19 cellular contexts compared by ENCODE assay signal in the genomic region with DNA sequence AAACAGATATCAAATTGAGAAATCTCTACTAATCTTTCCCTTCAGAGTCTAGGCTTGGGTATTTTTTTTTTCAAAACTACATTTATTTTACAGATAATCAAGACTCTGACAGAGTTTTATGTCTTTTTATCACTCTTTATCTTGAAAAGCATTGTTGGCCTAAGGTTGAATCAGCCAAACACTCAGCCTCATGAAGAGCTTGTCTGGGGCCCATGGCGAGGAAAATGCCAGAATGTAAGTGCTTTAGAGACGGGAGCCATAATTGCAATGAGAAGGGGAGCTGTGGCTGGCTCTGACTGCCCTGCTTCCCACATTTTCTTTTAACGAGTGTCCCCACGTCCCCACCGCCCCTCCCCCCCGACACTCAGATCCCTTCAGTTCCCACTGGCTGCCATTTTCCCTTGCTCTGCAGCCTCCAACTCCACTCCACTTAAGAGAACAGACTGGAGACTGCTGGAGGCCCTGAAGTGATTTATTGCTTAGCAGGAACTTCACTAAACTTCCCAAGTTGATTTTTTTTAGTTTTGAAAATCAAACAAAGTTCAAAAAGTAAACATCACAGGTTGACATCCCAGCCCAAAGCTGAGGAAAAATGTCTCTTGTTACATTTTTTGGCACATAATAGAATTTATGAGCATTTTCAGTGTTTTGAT.
DNase-seq lines count a peak whose midpoint lies in the region; ATAC-seq, FAIRE-seq and TF ChIP-seq lines count a peak whose summit lies in the region.
"Had no signal": no experiment of that assay in that cellular context is flagged by ENCODE, and none has a peak within 500 bp of the region (broad histone marks: within the 10 kb centered on the region; RNA-seq: fewer than 3 reads in every experiment).

No MANE protein-coding gene starts in this region.

- ATAC-seq in sciatic nerve = peak; percentile 68
- no peak for ATAC-seq in activated CD8-positive, alpha-beta T cell treated with anti-CD3 and anti-CD28 coated beads, Interleukin-2, amount 10 ng/mL, durations not matched to agents 7 days and 5 days
- ATAC-seq: GM23338, HepG2 had no signal

- H3K9me3 ChIP-seq in HEK293 (ENCODE audit: control insufficient read depth, insufficient read depth, low read depth, low read length) = no peaks in the 10 kb centered on the region
- H3K9me3 ChIP-seq: BLaER1, Caco-2 had no signal

- H3K27ac Mint-ChIP-seq in chondrocyte (ENCODE audit: unreplicated experiment) = peak overlapping the region; percentile 60
- H3K27ac Mint-ChIP-seq in activated CD8-positive, alpha-beta T cell treated with anti-CD3 and anti-CD28 coated beads, Interleukin-2, amount 10 ng/mL, durations not matched to agents 7 days and 5 days = no peak overlapping the region
- H3K27ac Mint-ChIP-seq: CD8-positive, alpha-beta memory T cell; GM23338 had no signal

- H3K27me3 Mint-ChIP-seq in chondrocyte (ENCODE audit: low read depth) = no peaks in the 10 kb centered on the region
- no peaks in the 10 kb centered on the region for H3K27me3 Mint-ChIP-seq in activated CD8-positive, alpha-beta T cell treated with anti-CD3 and anti-CD28 coated beads, Interleukin-2, amount 10 ng/mL, durations not matched to agents 7 days and 5 days (ENCODE audit: low read depth)
- H3K27me3 Mint-ChIP-seq: CD8-positive, alpha-beta memory T cell had no signal

- no peak for TF ChIP-seq CTCF in HEK293 (tag by site-specific recombination; IDR thresholded peaks at IDR 0.05)
- no peak for TF ChIP-seq CTCF in chondrocyte (IDR thresholded peaks at IDR 0.05)

- CTCF ChIA-PET in HEK293 (lab: Yijun Ruan, JAX) = no interaction called here
- CTCF ChIA-PET in activated CD8-positive, alpha-beta T cell treated with anti-CD3 and anti-CD28 coated beads, Interleukin-2, amount 10 ng/mL, durations not matched to agents 7 days and 5 days (lab: Charles Lee) = no interaction called here

- no peaks in the 10 kb centered on the region for H3K9me3 Mint-ChIP-seq in chondrocyte (ENCODE audit: low read depth)
- no peaks in the 10 kb centered on the region for H3K9me3 Mint-ChIP-seq in activated CD8-positive, alpha-beta T cell treated with anti-CD3 and anti-CD28 coated beads, Interleukin-2, amount 10 ng/mL, durations not matched to agents 7 days and 5 days (ENCODE audit: insufficient read depth)
- H3K9me3 Mint-ChIP-seq: CD8-positive, alpha-beta memory T cell; GM23338 had no signal

- peaks cover 4% of the 10 kb centered on the region; the same call in 1 of the 2 replicates for H3K4me1 ChIP-seq in HEK293 (ENCODE audit: control insufficient read depth, insufficient read depth, low read length)
- H3K4me1 ChIP-seq: Caco-2 had no signal

- DNase-seq in chondrocyte (ENCODE audit: low spot score) = no peak
- DNase-seq in left kidney (ENCODE audit: low read depth, low spot score) = peak; percentile 52
- no peak for DNase-seq in sciatic nerve (ENCODE audit: low spot score)
- DNase-seq in activated CD8-positive, alpha-beta T cell treated with anti-CD3 and anti-CD28 coated beads, Interleukin-2, amount 10 ng/mL, durations not matched to agents 7 days and 5 days = no peak
- DNase-seq in stimulated activated CD4-positive, alpha-beta T cell treated with anti-CD3 and anti-CD28 coated beads, Interleukin-4, amount 100 ng/mL, for 24 hours = no peak
- DNase-seq in urothelium cell line (ENCODE audit: low spot score) = no peak
- DNase-seq: 8988T; AML-193; Caco-2; CD8-positive, alpha-beta memory T cell; DND-41; GDM1; H7 had no signal

- no peak overlapping the region for H3K4me3 Mint-ChIP-seq in chondrocyte (ENCODE audit: unreplicated experiment)
- no peak overlapping the region for H3K4me3 Mint-ChIP-seq in activated CD8-positive, alpha-beta T cell treated with anti-CD3 and anti-CD28 coated beads, Interleukin-2, amount 10 ng/mL, durations not matched to agents 7 days and 5 days
- H3K4me3 Mint-ChIP-seq: CD8-positive, alpha-beta memory T cell; GM23338 had no signal

- POLR2A ChIA-PET in HEK293 (lab: Yijun Ruan, JAX) = no interaction called here
- POLR2A ChIA-PET in activated CD8-positive, alpha-beta T cell treated with anti-CD3 and anti-CD28 coated beads, Interleukin-2, amount 10 ng/mL, durations not matched to agents 7 days and 5 days (lab: Charles Lee) = no interaction called here

- intact Hi-C loops in sciatic nerve (cut with DNase I) = no loop called here

- no peak overlapping the region for H3K4me3 ChIP-seq in HEK293 (ENCODE audit: low read depth, low read length)
- H3K4me3 ChIP-seq: BLaER1, GM23338 had no signal

- H3K36me3 ChIP-seq in HEK293 (ENCODE audit: control insufficient read depth in 2 of 2, insufficient read depth in 1 of 2, low read length in 2 of 2) = peaks cover 0 to 3% of the 10 kb centered on the region in 2 experiments; a peak in 1 of 3 replicates

- no peak overlapping the region for H3K27ac ChIP-seq in HEK293 (ENCODE audit: extremely low read depth, low read depth, low read length)
- H3K27ac ChIP-seq: BLaER1 had no signal

- H3K36me3 Mint-ChIP-seq in chondrocyte (ENCODE audit: low read depth) = no peaks in the 10 kb centered on the region
- H3K36me3 Mint-ChIP-seq in activated CD8-positive, alpha-beta T cell treated with anti-CD3 and anti-CD28 coated beads, Interleukin-2, amount 10 ng/mL, durations not matched to agents 7 days and 5 days (ENCODE audit: low read depth) = no peaks in the 10 kb centered on the region
- H3K36me3 Mint-ChIP-seq: CD8-positive, alpha-beta memory T cell had no signal

- no peak for FAIRE-seq in urothelium cell line (lab: Jason Lieb, UNC)
- FAIRE-seq: GM12892, HepG2, HTR-8/SVneo had no signal

- H3K4me1 Mint-ChIP-seq in chondrocyte (ENCODE audit: low read depth) = peaks cover 20% of the 10 kb centered on the region
- no peaks in the 10 kb centered on the region for H3K4me1 Mint-ChIP-seq in activated CD8-positive, alpha-beta T cell treated with anti-CD3 and anti-CD28 coated beads, Interleukin-2, amount 10 ng/mL, durations not matched to agents 7 days and 5 days (ENCODE audit: low read depth)
- H3K4me1 Mint-ChIP-seq: CD8-positive, alpha-beta memory T cell; GM23338 had no signal

TF ChIP-seq in HEK293, 187 proteins besides CTCF, POLR2A, EP300 and RAD21:
- peak; percentile 74 for TF ChIP-seq PRDM6 (tag by site-specific recombination; IDR thresholded peaks at IDR 0.05)
- no peak for TF ChIP-seq ZNF157 (tag by site-specific recombination; IDR thresholded peaks at IDR 0.05)
